ENCODE assay signal across 18 cellular contexts in the genomic region with DNA sequence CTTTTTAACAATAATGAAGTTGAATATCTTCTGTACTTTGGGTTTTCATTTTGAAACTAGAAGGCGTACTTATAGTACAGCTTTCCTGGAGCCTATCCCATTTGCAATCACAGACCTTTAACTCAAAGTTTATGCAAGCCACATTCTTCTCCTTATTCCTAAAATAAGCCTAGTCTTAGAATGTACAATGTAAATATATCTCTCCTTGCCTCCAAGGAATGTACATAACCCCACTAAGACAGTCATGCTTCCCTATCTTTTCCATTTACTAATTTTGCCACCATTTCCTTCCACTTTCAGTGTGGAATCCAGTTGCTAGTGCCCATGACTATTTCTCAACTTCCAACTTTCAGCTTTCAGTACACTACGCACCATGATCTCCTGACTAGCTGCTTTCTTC.
"Had no signal": no experiment of that assay in that cellular context is flagged by ENCODE, and none has a peak within 500 bp of the region (broad histone marks: within the 10 kb centered on the region; RNA-seq: fewer than 3 reads in every experiment).

No MANE protein-coding gene starts in this region.

- H3K36me3 ChIP-seq: esophagus muscularis mucosa, gastroesophageal sphincter, heart left ventricle, left lung, lower lobe of right lung had no signal

- H3K27ac Mint-ChIP-seq: mesothelial cell of epicardium had no signal

- H3K4me3 ChIP-seq: coronary artery, dorsolateral prefrontal cortex, esophagus muscularis mucosa, gastroesophageal sphincter, heart left ventricle, left lung, lower lobe of right lung, mucosa of descending colon had no signal

- H3K4me1 ChIP-seq: esophagus muscularis mucosa, foreskin keratinocyte, gastroesophageal sphincter, heart left ventricle, left lung, lower lobe of right lung had no signal

- H3K27me3 Mint-ChIP-seq: naive B cell had no signal

- H3K27ac ChIP-seq: coronary artery, dorsolateral prefrontal cortex, esophagus muscularis mucosa, foreskin keratinocyte, gastroesophageal sphincter, heart left ventricle, left lung, lower lobe of right lung had no signal

- ATAC-seq: foreskin keratinocyte, gastroesophageal sphincter, heart left ventricle, left cardiac atrium, left lung, left ventricle myocardium superior, lower lobe of right lung, mucosa of descending colon had no signal

- H3K27me3 ChIP-seq: dorsolateral prefrontal cortex, esophagus muscularis mucosa, foreskin keratinocyte, gastroesophageal sphincter, heart left ventricle, left lung had no signal

- DNase-seq: dermis blood vessel endothelial cell; dorsolateral prefrontal cortex; effector CD4-positive, alpha-beta T cell; effector memory CD4-positive, alpha-beta T cell; foreskin keratinocyte; heart left ventricle; hippocampal formation; left cardiac atrium; left lung; left ventricle myocardium superior; lower lobe of right lung; mesenchymal stem cell; mucosa of descending colon; naive B cell had no signal

- H3K9me3 ChIP-seq: lower lobe of right lung, mucosa of descending colon had no signal

- H3K4me3 Mint-ChIP-seq: mesothelial cell of epicardium, naive B cell had no signal

- H3K4me1 Mint-ChIP-seq: naive B cell had no signal
